In genomic region chr22:19108807-19109197, GRCh38 we compare ENCODE assay signal across 13 cellular contexts. TPM values are rescaled to one million over a fixed set of nuclear protein-coding genes. Genes with fewer than 3 reads are reported as not detected.
DNase-seq lines count a peak whose midpoint lies in the region; ATAC-seq and TF ChIP-seq lines count a peak whose summit lies in the region.
"Had no signal": no experiment of that assay in that cellular context is flagged by ENCODE, and none has a peak within 500 bp of the region (broad histone marks: within the 10 kb centered on the region; RNA-seq: fewer than 3 reads in every experiment).

No MANE protein-coding gene starts in this region.

- peak overlapping the region in 7 of 8 donors; percentile 39 to 89 (median 79) for H3K4me3 Mint-ChIP-seq in CD4-positive, alpha-beta memory T cell
- H3K4me3 Mint-ChIP-seq in central memory CD8-positive, alpha-beta T cell = no peak overlapping the region
- H3K4me3 Mint-ChIP-seq in natural killer cell treated with Interleukin-12 subunit alpha and Interleukin-12 subunit beta and Interleukin-15 and Interleukin-18, amount 100 ng/mL, for 72 hours = peak overlapping the region; percentile 68

- CTCF ChIA-PET in CD4-positive, alpha-beta memory T cell (lab: Charles Lee; ENCODE audit: partially characterized antibody) = interaction anchor here (0.9 to 2.1 kb wide), 2 partner anchors 14 to 36 kb away, joined by 3 to 10 read pairs; partner anchors contain the start of genes DGCR2 and ESS2

- DNase-seq in CD4-positive, alpha-beta memory T cell = no peak
- DNase-seq in NB4 (ENCODE audit: low read depth) (peak; percentile 55), cerebellum (ENCODE audit: low spot score) (no peak), activated gamma-delta T cell treated with Interleukin-2 at 50 U/mL for 16 hours (no peak)
- no peak for DNase-seq in central memory CD8-positive, alpha-beta T cell (ENCODE audit: low spot score in 2 of 2)
- no peak for DNase-seq in natural killer cell treated with Interleukin-12 subunit alpha and Interleukin-12 subunit beta and Interleukin-15 and Interleukin-18, amount 100 ng/mL, for 72 hours (ENCODE audit: low spot score)
- DNase-seq: NCI-H345, SJCRH30 had no signal

- TF ChIP-seq POLR2A in NB4 (IDR thresholded peaks at IDR 0.05; ENCODE audit: extremely low read depth, insufficient read length) = no peak

- peak overlapping the region; percentile 80 for H3K27ac ChIP-seq in CD4-positive, alpha-beta memory T cell (ENCODE audit: low read depth, low read length)
- H3K27ac ChIP-seq: SJCRH30 had no signal

- POLR2A ChIA-PET in CD4-positive, alpha-beta memory T cell (lab: Charles Lee; ENCODE audit: partially characterized antibody) = interaction anchor here (1.4 to 3.5 kb wide), 2 partner anchors 13 to 370 kb away, joined by 4 to 18 read pairs; partner anchors contain the start of genes CDC45, DGCR2 and UFD1

- peaks cover 55 to 81% (median 65%) of the 10 kb centered on the region in 4 donors for H3K4me1 Mint-ChIP-seq in CD4-positive, alpha-beta memory T cell
- H3K4me1 Mint-ChIP-seq in central memory CD8-positive, alpha-beta T cell = peaks cover 63% of the 10 kb centered on the region
- peaks cover 44 to 52% of the 10 kb centered on the region in 2 donors for H3K4me1 Mint-ChIP-seq in natural killer cell treated with Interleukin-12 subunit alpha and Interleukin-12 subunit beta and Interleukin-15 and Interleukin-18, amount 100 ng/mL, for 72 hours (ENCODE audit: low read depth in 2 of 2)

- H3K9me3 Mint-ChIP-seq in CD4-positive, alpha-beta memory T cell = no peaks in the 10 kb centered on the region
- no peaks in the 10 kb centered on the region for H3K9me3 Mint-ChIP-seq in central memory CD8-positive, alpha-beta T cell
- H3K9me3 Mint-ChIP-seq in natural killer cell treated with Interleukin-12 subunit alpha and Interleukin-12 subunit beta and Interleukin-15 and Interleukin-18, amount 100 ng/mL, for 72 hours = no peaks in the 10 kb centered on the region

- H3K4me1 ChIP-seq in CD4-positive, alpha-beta memory T cell (ENCODE audit: insufficient read depth, low read length) = peaks cover 66% of the 10 kb centered on the region

- H3K27me3 ChIP-seq in CD4-positive, alpha-beta memory T cell (ENCODE audit: insufficient read depth, low read length) = no peaks in the 10 kb centered on the region
- H3K27me3 ChIP-seq: SJCRH30 had no signal

- no peaks in the 10 kb centered on the region for H3K27me3 Mint-ChIP-seq in CD4-positive, alpha-beta memory T cell
- H3K27me3 Mint-ChIP-seq in central memory CD8-positive, alpha-beta T cell = no peaks in the 10 kb centered on the region
- H3K27me3 Mint-ChIP-seq in natural killer cell treated with Interleukin-12 subunit alpha and Interleukin-12 subunit beta and Interleukin-15 and Interleukin-18, amount 100 ng/mL, for 72 hours = no peaks in the 10 kb centered on the region

- no peaks in the 10 kb centered on the region for H3K9me3 ChIP-seq in CD4-positive, alpha-beta memory T cell (ENCODE audit: control insufficient read depth in 1 of 2, low read length in 2 of 2)
- H3K9me3 ChIP-seq: Caco-2, mucosa of descending colon, SJCRH30 had no signal

- peak overlapping the region in 1 of 2 donors; percentile 29 for H3K4me3 ChIP-seq in CD4-positive, alpha-beta memory T cell (ENCODE audit: low read length in 2 of 2)
- peak overlapping the region; percentile 39 for H3K4me3 ChIP-seq in NB4 (ENCODE audit: low read depth, low read length)
- H3K4me3 ChIP-seq: mucosa of descending colon, SJCRH30 had no signal

- peaks cover 5 to 7% of the 10 kb centered on the region in 2 donors for H3K36me3 Mint-ChIP-seq in CD4-positive, alpha-beta memory T cell
- peaks cover 16% of the 10 kb centered on the region for H3K36me3 Mint-ChIP-seq in central memory CD8-positive, alpha-beta T cell (ENCODE audit: insufficient read depth)
- no peaks in the 10 kb centered on the region for H3K36me3 Mint-ChIP-seq in natural killer cell treated with Interleukin-12 subunit alpha and Interleukin-12 subunit beta and Interleukin-15 and Interleukin-18, amount 100 ng/mL, for 72 hours

- intact Hi-C loops in CD4-positive, alpha-beta memory T cell (cut with micrococcal nuclease) = loop anchor here (1.0 to 2.0 kb wide), 3 partner anchors 13 to 70 kb away; partner anchors contain the start of genes DGCR2, ESS2 and SLC25A1

- no peak for TF ChIP-seq CTCF in NB4 (IDR thresholded peaks at IDR 0.05; ENCODE audit: low read depth, low read length)

- H3K27ac Mint-ChIP-seq in CD4-positive, alpha-beta memory T cell = peak overlapping the region; percentile 79 to 99 (median 97)
- peak overlapping the region; percentile 82 for H3K27ac Mint-ChIP-seq in central memory CD8-positive, alpha-beta T cell (ENCODE audit: low read depth)
- peak overlapping the region; percentile 67 to 88 for H3K27ac Mint-ChIP-seq in natural killer cell treated with Interleukin-12 subunit alpha and Interleukin-12 subunit beta and Interleukin-15 and Interleukin-18, amount 100 ng/mL, for 72 hours

- no peak for ATAC-seq in central memory CD8-positive, alpha-beta T cell (replicated peaks; ENCODE audit: extremely low read depth, poor library complexity, severe bottlenecking)
- ATAC-seq in natural killer cell treated with Interleukin-12 subunit alpha and Interleukin-12 subunit beta and Interleukin-15 and Interleukin-18, amount 100 ng/mL, for 72 hours = no peak
- no peak for ATAC-seq in HG03139 (IDR thresholded peaks at IDR 0.05; ENCODE audit: unreplicated experiment)
- no peak for ATAC-seq in HG02610 (IDR thresholded peaks at IDR 0.05; ENCODE audit: unreplicated experiment)

- no peaks in the 10 kb centered on the region for H3K36me3 ChIP-seq in CD4-positive, alpha-beta memory T cell (ENCODE audit: insufficient read depth, low read length)
- H3K36me3 ChIP-seq: SJCRH30 had no signal

RNA-seq across cellular contexts. Expression of gene DGCR2, which starts 13.4 kb away (rescaled TPM):
- total RNA-seq in CD4-positive, alpha-beta memory T cell = 10 to 100 TPM; 61.3 to 66.7 TPM
- polyA plus RNA-seq in CD4-positive, alpha-beta memory T cell = 10 to 100 TPM; 33.1 to 52.0 TPM
- 10 to 100 TPM; 29.6 to 34.6 TPM for total RNA-seq in natural killer cell treated with Interleukin-12 subunit alpha and Interleukin-12 subunit beta and Interleukin-15 and Interleukin-18, amount 100 ng/mL, for 72 hours
- total RNA-seq in cerebellum = 57.9 TPM

RNA-seq across cellular contexts. Expression of gene TSSK2, which starts 22.3 kb away (rescaled TPM):
- not detected for total RNA-seq in CD4-positive, alpha-beta memory T cell
- polyA plus RNA-seq in CD4-positive, alpha-beta memory T cell = not detected
- total RNA-seq in natural killer cell treated with Interleukin-12 subunit alpha and Interleukin-12 subunit beta and Interleukin-15 and Interleukin-18, amount 100 ng/mL, for 72 hours = under 1 TPM in 1 of 2 donors, not detected in 1; 0.39 TPM
- not detected for total RNA-seq in cerebellum
- total RNA-seq: Caco-2, LHCN-M2, mucosa of descending colon, SJCRH30 had no signal

RNA-seq across cellular contexts. Expression of gene ESS2, which starts 35.6 kb away (rescaled TPM):
- 10 to 100 TPM; 16.9 to 17.1 TPM for total RNA-seq in CD4-positive, alpha-beta memory T cell
- polyA plus RNA-seq in CD4-positive, alpha-beta memory T cell = 10 to 100 TPM in 1 of 2 donors, 1 to 10 TPM in 1; 5.5 to 14.2 TPM
- 10 to 100 TPM; 30.0 to 38.6 TPM for total RNA-seq in natural killer cell treated with Interleukin-12 subunit alpha and Interleukin-12 subunit beta and Interleukin-15 and Interleukin-18, amount 100 ng/mL, for 72 hours
- 10.3 TPM for total RNA-seq in cerebellum

RNA-seq across cellular contexts. Expression of gene GSC2, which starts 41.3 kb away (rescaled TPM):
- not detected for total RNA-seq in CD4-positive, alpha-beta memory T cell
- polyA plus RNA-seq in CD4-positive, alpha-beta memory T cell = not detected
- total RNA-seq in natural killer cell treated with Interleukin-12 subunit alpha and Interleukin-12 subunit beta and Interleukin-15 and Interleukin-18, amount 100 ng/mL, for 72 hours = not detected
- not detected for total RNA-seq in cerebellum
- total RNA-seq: Caco-2, LHCN-M2, mucosa of descending colon, SJCRH30 had no signal
